Comparison of ENCODE assay signal across 10 cellular contexts in the genomic region with DNA sequence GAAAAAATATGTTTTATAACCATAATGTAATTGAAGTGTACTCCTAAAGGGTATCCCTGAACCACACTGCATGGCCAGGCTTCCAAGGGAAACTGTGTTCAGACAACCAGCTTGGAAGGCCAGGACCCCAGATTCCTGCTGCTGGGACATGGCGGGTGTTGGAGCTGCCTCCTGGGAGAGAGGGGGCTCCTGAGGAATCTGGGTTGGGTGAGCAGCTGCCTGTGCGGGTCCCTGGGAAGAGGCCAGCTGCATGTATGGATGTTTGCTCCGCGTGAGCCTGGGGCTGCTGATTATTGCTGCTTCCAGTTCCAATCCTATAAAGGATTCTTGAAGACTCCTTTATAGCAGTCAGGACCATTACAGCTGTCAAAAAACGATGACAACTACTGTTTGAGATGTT.
"Had no signal": no experiment of that assay in that cellular context is flagged by ENCODE, and none has a peak within 500 bp of the region (broad histone marks: within the 10 kb centered on the region; RNA-seq: fewer than 3 reads in every experiment).

No MANE protein-coding gene starts in this region.

- H3K4me3 ChIP-seq: GM23248, GM23338, HAP-1 had no signal

- FAIRE-seq: H54 had no signal

- H3K4me2 ChIP-seq: GM23338 had no signal

- H3K9me3 ChIP-seq: HAP-1 had no signal

- H3K36me3 ChIP-seq: HAP-1 had no signal

- H3K4me1 ChIP-seq: HAP-1 had no signal

- H3K4me3 Mint-ChIP-seq: GM23338, H9, HFFc6 had no signal

- ATAC-seq: GM23338, HCT116 had no signal

- H2AFZ ChIP-seq: GM23248, GM23338 had no signal

- H3K9ac ChIP-seq: GM23248 had no signal

- H3K27ac ChIP-seq: GM23248 had no signal

- H3K9me3 Mint-ChIP-seq: GM23338, H9, HFFc6 had no signal

- DNase-seq: GM23248, GOT3, H7, H9, HCEC 1CT, HFFc6 had no signal

- H3K27ac Mint-ChIP-seq: GM23338, H9, HFFc6 had no signal
